ENCODE assay signal across 1 cellular context in genomic region chr2:86807462-86808275, GRCh38.
A peak's percentile ranks its signal among the peaks of the same experiment; 100 is the strongest.
TF ChIP-seq lines count a peak whose summit lies in the region.

No MANE protein-coding gene starts in this region.

TF ChIP-seq in HepG2, 621 proteins besides CTCF, POLR2A, EP300 and RAD21 (continued from another document):
- TF ChIP-seq MXD1 (CRISPR knock-in tag; IDR thresholded peaks at IDR 0.05), result 0 out of 2 replicates have a peak, but pooled peaks have one; percentile 18
- no peak for TF ChIP-seq TBL1XR1 (IDR thresholded peaks at IDR 0.05; ENCODE audit: borderline replicate concordance, low read length, partially characterized antibody)
- peak; percentile 68; the same call in 1 of the 2 replicates for TF ChIP-seq ZNF678 (CRISPR knock-in tag; IDR thresholded peaks at IDR 0.05)
- TF ChIP-seq ZNF556 (CRISPR knock-in tag; IDR thresholded peaks at IDR 0.05; ENCODE audit: borderline replicate concordance), result peak; percentile 70; the same call in 1 of the 2 replicates
- TF ChIP-seq PAF1 (CRISPR knock-in tag; IDR thresholded peaks at IDR 0.05), result no peak
- TF ChIP-seq GTF3A (CRISPR knock-in tag; conservative IDR thresholded peaks at IDR 0.05), result 0 out of 2 replicates have a peak, but pooled peaks have one; percentile 24
- peak; percentile 65 for TF ChIP-seq HDAC1 (CRISPR knock-in tag; IDR thresholded peaks at IDR 0.05)
- no peak for TF ChIP-seq NCOA1 (CRISPR knock-in tag; IDR thresholded peaks at IDR 0.05)
- TF ChIP-seq ZNF790 (CRISPR knock-in tag; IDR thresholded peaks at IDR 0.05; ENCODE audit: borderline replicate concordance), result 0 out of 2 replicates have a peak, but pooled peaks have one; percentile 66
- TF ChIP-seq ZNF484 (CRISPR knock-in tag; IDR thresholded peaks at IDR 0.05; ENCODE audit: borderline replicate concordance, low read depth), result no peak
- TF ChIP-seq ASH2L (IDR thresholded peaks at IDR 0.05; ENCODE audit: insufficient read length, low read depth, low read length), result peak; percentile 7
- TF ChIP-seq MNT (IDR thresholded peaks at IDR 0.05), result peak; percentile 75
- peak; percentile 43; the same call in 1 of the 2 replicates for TF ChIP-seq WIZ (CRISPR knock-in tag; IDR thresholded peaks at IDR 0.05)
- TF ChIP-seq ZNF780A (CRISPR knock-in tag; IDR thresholded peaks at IDR 0.05), result 0 out of 2 replicates have a peak, but pooled peaks have one; percentile 43
- TF ChIP-seq YEATS4 (CRISPR knock-in tag; IDR thresholded peaks at IDR 0.05; ENCODE audit: borderline replicate concordance), result 0 out of 2 replicates have a peak, but pooled peaks have one; percentile 20
- TF ChIP-seq MAFG (CRISPR knock-in tag; IDR thresholded peaks at IDR 0.05), result no peak
- 0 out of 2 replicates have a peak, but pooled peaks have one; percentile 10 for TF ChIP-seq MAF1 (CRISPR knock-in tag; IDR thresholded peaks at IDR 0.05; ENCODE audit: borderline replicate concordance)
- peak; percentile 2; the same call in 1 of the 2 replicates for TF ChIP-seq ZFY (CRISPR knock-in tag; IDR thresholded peaks at IDR 0.05)
- TF ChIP-seq MYPOP (CRISPR knock-in tag; IDR thresholded peaks at IDR 0.05), result no peak; the same call in 1 of the 2 replicates
- TF ChIP-seq ZNF280D (CRISPR knock-in tag; IDR thresholded peaks at IDR 0.05), result peak; percentile 32; the same call in 1 of the 2 replicates
- TF ChIP-seq, protein P1, sequence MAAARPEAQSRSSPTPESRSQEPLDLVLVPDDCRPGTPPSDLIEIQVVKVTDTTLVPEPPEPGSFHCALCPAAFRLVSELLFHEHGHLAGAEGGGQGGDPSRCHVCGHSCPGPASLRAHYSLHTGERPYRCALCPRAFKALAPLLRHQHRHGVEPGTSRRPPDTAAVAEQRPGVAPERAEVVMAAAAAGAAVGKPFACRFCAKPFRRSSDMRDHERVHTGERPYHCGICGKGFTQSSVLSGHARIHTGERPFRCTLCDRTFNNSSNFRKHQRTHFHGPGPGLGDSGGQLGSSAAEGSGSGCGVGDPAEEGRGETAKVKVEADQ (CRISPR knock-in tag; IDR thresholded peaks at IDR 0.05; ENCODE audit: borderline replicate concordance), result 0 out of 2 replicates have a peak, but pooled peaks have one; percentile 13
- TF ChIP-seq TEAD3 (CRISPR knock-in tag; optimal IDR thresholded peaks at IDR 0.05; ENCODE audit: borderline replicate concordance), result peak; percentile 16
- TF ChIP-seq SAP130 (CRISPR knock-in tag; IDR thresholded peaks at IDR 0.05; ENCODE audit: low read depth), result 0 out of 2 replicates have a peak, but pooled peaks have one; percentile 30
- TF ChIP-seq MAFF (IDR thresholded peaks at IDR 0.05; ENCODE audit: low read depth, low read length), result no peak
- peak; percentile 29; the same call in 1 of the 2 replicates for TF ChIP-seq SIN3A (IDR thresholded peaks at IDR 0.05; ENCODE audit: borderline replicate concordance, low read depth, low read length)
- TF ChIP-seq SMAD9 (CRISPR knock-in tag; IDR thresholded peaks at IDR 0.05), result 0 out of 2 replicates have a peak, but pooled peaks have one; percentile 85
- peak; percentile 5 for TF ChIP-seq GFI1 (CRISPR knock-in tag; IDR thresholded peaks at IDR 0.05; ENCODE audit: borderline replicate concordance)
- TF ChIP-seq NFATC3 (CRISPR knock-in tag; IDR thresholded peaks at IDR 0.05), result 0 out of 2 replicates have a peak, but pooled peaks have one; percentile 65
- TF ChIP-seq CAMTA2 (CRISPR knock-in tag; IDR thresholded peaks at IDR 0.05; ENCODE audit: borderline replicate concordance), result 0 out of 2 replicates have a peak, but pooled peaks have one; percentile 28
- TF ChIP-seq, protein P2, sequence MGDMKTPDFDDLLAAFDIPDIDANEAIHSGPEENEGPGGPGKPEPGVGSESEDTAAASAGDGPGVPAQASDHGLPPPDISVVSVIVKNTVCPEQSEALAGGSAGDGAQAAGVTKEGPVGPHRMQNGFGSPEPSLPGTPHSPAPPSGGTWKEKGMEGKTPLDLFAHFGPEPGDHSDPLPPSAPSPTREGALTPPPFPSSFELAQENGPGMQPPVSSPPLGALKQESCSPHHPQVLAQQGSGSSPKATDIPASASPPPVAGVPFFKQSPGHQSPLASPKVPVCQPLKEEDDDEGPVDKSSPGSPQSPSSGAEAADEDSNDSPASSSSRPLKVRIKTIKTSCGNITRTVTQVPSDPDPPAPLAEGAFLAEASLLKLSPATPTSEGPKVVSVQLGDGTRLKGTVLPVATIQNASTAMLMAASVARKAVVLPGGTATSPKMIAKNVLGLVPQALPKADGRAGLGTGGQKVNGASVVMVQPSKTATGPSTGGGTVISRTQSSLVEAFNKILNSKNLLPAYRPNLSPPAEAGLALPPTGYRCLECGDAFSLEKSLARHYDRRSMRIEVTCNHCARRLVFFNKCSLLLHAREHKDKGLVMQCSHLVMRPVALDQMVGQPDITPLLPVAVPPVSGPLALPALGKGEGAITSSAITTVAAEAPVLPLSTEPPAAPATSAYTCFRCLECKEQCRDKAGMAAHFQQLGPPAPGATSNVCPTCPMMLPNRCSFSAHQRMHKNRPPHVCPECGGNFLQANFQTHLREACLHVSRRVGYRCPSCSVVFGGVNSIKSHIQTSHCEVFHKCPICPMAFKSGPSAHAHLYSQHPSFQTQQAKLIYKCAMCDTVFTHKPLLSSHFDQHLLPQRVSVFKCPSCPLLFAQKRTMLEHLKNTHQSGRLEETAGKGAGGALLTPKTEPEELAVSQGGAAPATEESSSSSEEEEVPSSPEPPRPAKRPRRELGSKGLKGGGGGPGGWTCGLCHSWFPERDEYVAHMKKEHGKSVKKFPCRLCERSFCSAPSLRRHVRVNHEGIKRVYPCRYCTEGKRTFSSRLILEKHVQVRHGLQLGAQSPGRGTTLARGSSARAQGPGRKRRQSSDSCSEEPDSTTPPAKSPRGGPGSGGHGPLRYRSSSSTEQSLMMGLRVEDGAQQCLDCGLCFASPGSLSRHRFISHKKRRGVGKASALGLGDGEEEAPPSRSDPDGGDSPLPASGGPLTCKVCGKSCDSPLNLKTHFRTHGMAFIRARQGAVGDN (CRISPR knock-in tag; IDR thresholded peaks at IDR 0.05), result peak; percentile 91
- TF ChIP-seq, protein P3, sequence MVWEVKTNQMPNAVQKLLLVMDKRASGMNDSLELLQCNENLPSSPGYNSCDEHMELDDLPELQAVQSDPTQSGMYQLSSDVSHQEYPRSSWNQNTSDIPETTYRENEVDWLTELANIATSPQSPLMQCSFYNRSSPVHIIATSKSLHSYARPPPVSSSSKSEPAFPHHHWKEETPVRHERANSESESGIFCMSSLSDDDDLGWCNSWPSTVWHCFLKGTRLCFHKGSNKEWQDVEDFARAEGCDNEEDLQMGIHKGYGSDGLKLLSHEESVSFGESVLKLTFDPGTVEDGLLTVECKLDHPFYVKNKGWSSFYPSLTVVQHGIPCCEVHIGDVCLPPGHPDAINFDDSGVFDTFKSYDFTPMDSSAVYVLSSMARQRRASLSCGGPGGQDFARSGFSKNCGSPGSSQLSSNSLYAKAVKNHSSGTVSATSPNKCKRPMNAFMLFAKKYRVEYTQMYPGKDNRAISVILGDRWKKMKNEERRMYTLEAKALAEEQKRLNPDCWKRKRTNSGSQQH (CRISPR knock-in tag; IDR thresholded peaks at IDR 0.05; ENCODE audit: low read depth), result 0 out of 2 replicates have a peak, but pooled peaks have one; percentile 31
- TF ChIP-seq ARNT (IDR thresholded peaks at IDR 0.05), result no peak
- TF ChIP-seq TRAFD1 (CRISPR knock-in tag; IDR thresholded peaks at IDR 0.05; ENCODE audit: borderline replicate concordance), result peak; percentile 62; the same call in 1 of the 2 replicates
- TF ChIP-seq DRAP1 (CRISPR knock-in tag; IDR thresholded peaks at IDR 0.05), result 0 out of 2 replicates have a peak, but pooled peaks have one; percentile 11
- TF ChIP-seq MXI1 (IDR thresholded peaks at IDR 0.05; ENCODE audit: borderline replicate concordance, low read depth, low read length), result peak; percentile 39; the same call in 1 of the 3 replicates
- no peak for TF ChIP-seq MAZ (IDR thresholded peaks at IDR 0.05; ENCODE audit: borderline replicate concordance, low read depth, low read length)
- TF ChIP-seq MAZ (CRISPR knock-in tag; IDR thresholded peaks at IDR 0.05; ENCODE audit: low read depth), result 0 out of 2 replicates have a peak, but pooled peaks have one; percentile 46
- peak; percentile 68; the same call in 1 of the 2 replicates for TF ChIP-seq ZNF138 (CRISPR knock-in tag; IDR thresholded peaks at IDR 0.05; ENCODE audit: low read depth)
- 0 out of 2 replicates have a peak, but pooled peaks have one; percentile 9 for TF ChIP-seq YEATS2 (CRISPR knock-in tag; IDR thresholded peaks at IDR 0.05; ENCODE audit: borderline replicate concordance)
- peak; percentile 20; the same call in 1 of the 2 replicates for TF ChIP-seq ZNF232 (CRISPR knock-in tag; IDR thresholded peaks at IDR 0.05; ENCODE audit: borderline replicate concordance)
- TF ChIP-seq ZNF143 (CRISPR knock-in tag; IDR thresholded peaks at IDR 0.05), result no peak
- TF ChIP-seq CBFB (CRISPR knock-in tag; IDR thresholded peaks at IDR 0.05), result 0 out of 2 replicates have a peak, but pooled peaks have one; percentile 51
- TF ChIP-seq ATF7-NPFF (CRISPR knock-in tag; IDR thresholded peaks at IDR 0.05; ENCODE audit: low read depth), result peak; percentile 67; the same call in 1 of the 2 replicates
- TF ChIP-seq ZNF547 (CRISPR knock-in tag; IDR thresholded peaks at IDR 0.05), result peak; percentile 44; the same call in 1 of the 2 replicates
- 0 out of 2 replicates have a peak, but pooled peaks have one; percentile 1 for TF ChIP-seq DNMT3B (CRISPR knock-in tag; conservative IDR thresholded peaks at IDR 0.05)
